ENCODE assay signal across 12 cellular contexts in the genomic region with DNA sequence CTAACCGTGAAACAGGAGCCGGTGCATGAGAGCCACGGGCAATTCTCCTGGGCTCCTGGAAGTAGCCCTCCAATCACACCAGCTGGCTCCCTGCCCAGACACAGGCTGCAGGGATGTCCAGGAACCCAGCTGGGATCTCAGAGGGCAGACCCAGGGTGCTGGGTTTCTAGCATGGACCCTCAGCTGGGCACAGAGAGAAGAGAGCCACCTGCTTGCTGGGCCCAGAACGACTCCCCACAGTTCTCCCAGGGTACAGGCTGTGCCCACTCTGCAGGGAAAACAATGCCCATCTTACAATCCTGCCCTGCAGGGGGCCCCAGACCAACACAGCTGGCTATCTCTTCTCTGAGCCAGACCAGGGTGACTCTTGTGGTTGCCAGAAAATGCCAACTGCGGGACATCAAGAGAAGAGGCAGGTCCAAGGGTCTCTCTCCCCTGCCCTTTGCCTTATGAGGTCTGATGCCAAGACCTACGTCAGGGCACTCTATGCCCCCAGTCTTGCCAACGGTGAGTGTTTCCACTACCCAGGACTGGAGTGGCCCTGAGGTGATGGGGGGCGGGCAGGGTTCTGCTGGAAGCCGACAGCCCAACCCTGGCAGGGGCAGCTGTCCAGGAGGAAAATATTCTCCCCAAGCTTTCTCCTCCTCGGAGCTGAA.
A peak's percentile ranks its signal among the peaks of the same experiment; 100 is the strongest.
DNase-seq lines count a peak whose midpoint lies in the region; FAIRE-seq and TF ChIP-seq lines count a peak whose summit lies in the region.
"Had no signal": no experiment of that assay in that cellular context is flagged by ENCODE, and none has a peak within 500 bp of the region (broad histone marks: within the 10 kb centered on the region; RNA-seq: fewer than 3 reads in every experiment).

No MANE protein-coding gene starts in this region.

- H3K79me2 ChIP-seq in astrocyte (ENCODE audit: insufficient read depth, low read length), result no peaks in the 10 kb centered on the region

- H3K27ac ChIP-seq in astrocyte (ENCODE audit: low read depth, low read length) (no peak overlapping the region), ascending aorta (no peak overlapping the region)
- no peak overlapping the region for H3K27ac ChIP-seq in CD4-positive, alpha-beta memory T cell (ENCODE audit: low read depth, low read length)
- H3K27ac ChIP-seq: upper lobe of left lung had no signal

- no peak overlapping the region for H3K4me3 Mint-ChIP-seq in astrocyte (ENCODE audit: unreplicated experiment)
- no peak overlapping the region for H3K4me3 Mint-ChIP-seq in CD4-positive, alpha-beta memory T cell
- H3K4me3 Mint-ChIP-seq: activated CD4-positive, alpha-beta memory T cell treated with anti-CD3 and anti-CD28 coated beads for 36 hours had no signal

- H3K4me1 ChIP-seq in astrocyte (ENCODE audit: insufficient read depth, low read length), result peaks cover 10% of the 10 kb centered on the region
- no peaks in the 10 kb centered on the region for H3K4me1 ChIP-seq in CD4-positive, alpha-beta memory T cell (ENCODE audit: insufficient read depth, low read length)
- H3K4me1 ChIP-seq in ascending aorta, result no peaks in the 10 kb centered on the region
- H3K4me1 ChIP-seq: upper lobe of left lung had no signal

- FAIRE-seq in astrocyte (lab: Jason Lieb, UNC), result no peak
- FAIRE-seq: GM19239 had no signal

- H3K27ac Mint-ChIP-seq in astrocyte (ENCODE audit: unreplicated experiment), result no peak overlapping the region
- H3K27ac Mint-ChIP-seq in CD4-positive, alpha-beta memory T cell, result no peak overlapping the region
- H3K27ac Mint-ChIP-seq: activated CD4-positive, alpha-beta memory T cell treated with anti-CD3 and anti-CD28 coated beads for 36 hours had no signal

- H3K9ac ChIP-seq in astrocyte (ENCODE audit: low read length), result no peak overlapping the region

- H3K4me2 ChIP-seq in astrocyte (ENCODE audit: low read length), result no peak overlapping the region

- H4K20me1 ChIP-seq in astrocyte (ENCODE audit: insufficient read depth, low read length), result no peaks in the 10 kb centered on the region

- H3K36me3 Mint-ChIP-seq in astrocyte (ENCODE audit: low read depth, unreplicated experiment), result peaks cover 3% of the 10 kb centered on the region
- H3K36me3 Mint-ChIP-seq in CD4-positive, alpha-beta memory T cell, result peaks cover 0 to 9% of the 10 kb centered on the region in 2 donors
- H3K36me3 Mint-ChIP-seq: activated CD4-positive, alpha-beta memory T cell treated with anti-CD3 and anti-CD28 coated beads for 36 hours had no signal

- intact Hi-C loops in CD4-positive, alpha-beta memory T cell (cut with micrococcal nuclease), result no loop called here
- intact Hi-C loops in ascending aorta (cut with DNase I), result no loop called here

- H3K27me3 Mint-ChIP-seq in astrocyte (ENCODE audit: low read depth, unreplicated experiment), result no peaks in the 10 kb centered on the region
- no peaks in the 10 kb centered on the region for H3K27me3 Mint-ChIP-seq in CD4-positive, alpha-beta memory T cell
- H3K27me3 Mint-ChIP-seq: activated CD4-positive, alpha-beta memory T cell treated with anti-CD3 and anti-CD28 coated beads for 36 hours had no signal

- CTCF ChIA-PET in CD4-positive, alpha-beta memory T cell (lab: Charles Lee; ENCODE audit: partially characterized antibody), result no interaction called here

- H3K9me3 Mint-ChIP-seq in astrocyte (ENCODE audit: unreplicated experiment), result no peaks in the 10 kb centered on the region
- H3K9me3 Mint-ChIP-seq in CD4-positive, alpha-beta memory T cell, result no peaks in the 10 kb centered on the region
- H3K9me3 Mint-ChIP-seq: activated CD4-positive, alpha-beta memory T cell treated with anti-CD3 and anti-CD28 coated beads for 36 hours had no signal

- H3K4me1 Mint-ChIP-seq in astrocyte (ENCODE audit: low read depth, unreplicated experiment), result peaks cover 5% of the 10 kb centered on the region
- peaks cover 0 to 4% (median under 1%) of the 10 kb centered on the region in 4 donors for H3K4me1 Mint-ChIP-seq in CD4-positive, alpha-beta memory T cell

- POLR2A ChIA-PET in CD4-positive, alpha-beta memory T cell (lab: Charles Lee; ENCODE audit: partially characterized antibody), result no interaction called here

- no peaks in the 10 kb centered on the region for H3K36me3 ChIP-seq in astrocyte (ENCODE audit: insufficient read depth, low read length)
- no peaks in the 10 kb centered on the region for H3K36me3 ChIP-seq in CD4-positive, alpha-beta memory T cell (ENCODE audit: insufficient read depth, low read length)
- peaks cover 0 to 6% of the 10 kb centered on the region in 2 donors for H3K36me3 ChIP-seq in ascending aorta
- H3K36me3 ChIP-seq: upper lobe of left lung had no signal

- DNase-seq in C1 segment of cervical spinal cord (lab: John Stamatoyannopoulos, UW) (peak in 9 of 14 donors; percentile 19 to 72 (median 43)), MV-4-11 (lab: John Stamatoyannopoulos, UW) (peak; percentile 6), astrocyte (ENCODE audit: low read depth) (peak; percentile 13), lung microvascular endothelial cell (ENCODE audit: low read depth in 2 of 2) (peak; percentile 12 to 21), ascending aorta (ENCODE audit: low spot score in 2 of 2) (no peak), SIG-M5 treated with dmso at 0.1 percent for 504 hours (lab: John Stamatoyannopoulos, UW; ENCODE audit: unreplicated experiment) (no peak), DMS114 treated with DMSO at 0.1 percent for 48 hours (lab: John Stamatoyannopoulos, UW; ENCODE audit: unreplicated experiment) (no peak)
- no peak for DNase-seq in CD4-positive, alpha-beta memory T cell
- DNase-seq: activated CD4-positive, alpha-beta memory T cell treated with anti-CD3 and anti-CD28 coated beads for 36 hours; stimulated activated CD4-positive, alpha-beta T cell treated with anti-CD3 and anti-CD28 coated beads, Interleukin-1b, Interleukin-23, amount 100 ng/mL, for 48 hours; upper lobe of left lung had no signal

- no peak overlapping the region for H2AFZ ChIP-seq in astrocyte (ENCODE audit: low read depth, low read length)

- H3K9me3 ChIP-seq in astrocyte (ENCODE audit: insufficient read depth, low read depth, low read length) (no peaks in the 10 kb centered on the region), ascending aorta (no peaks in the 10 kb centered on the region)
- no peaks in the 10 kb centered on the region for H3K9me3 ChIP-seq in CD4-positive, alpha-beta memory T cell (ENCODE audit: control insufficient read depth in 1 of 2, low read length in 2 of 2)
- H3K9me3 ChIP-seq: upper lobe of left lung had no signal

- H3K27me3 ChIP-seq in astrocyte (ENCODE audit: insufficient read depth, low read length) (no peaks in the 10 kb centered on the region), ascending aorta (no peaks in the 10 kb centered on the region)
- H3K27me3 ChIP-seq in CD4-positive, alpha-beta memory T cell (ENCODE audit: insufficient read depth, low read length), result no peaks in the 10 kb centered on the region
- H3K27me3 ChIP-seq: upper lobe of left lung had no signal

- H3K4me3 ChIP-seq in astrocyte (ENCODE audit: insufficient read depth, low read depth, low read length) (no peak overlapping the region), ascending aorta (no peak overlapping the region)
- no peak overlapping the region for H3K4me3 ChIP-seq in CD4-positive, alpha-beta memory T cell (ENCODE audit: low read length in 2 of 2)
- H3K4me3 ChIP-seq: upper lobe of left lung had no signal

- TF ChIP-seq CTCF in astrocyte (IDR thresholded peaks at IDR 0.05; ENCODE audit: insufficient read depth, low read depth, low read length) (no peak), ascending aorta (IDR thresholded peaks at IDR 0.05) (no peak)

Comparison
In these comparisons a context has a peak if more than half of its experiments do, and no peak if none do; other contexts are left out.
1. DNase-seq: peak in C1 segment of cervical spinal cord (9 of 14), MV-4-11 (single experiment), astrocyte (single experiment) and lung microvascular endothelial cell (2 of 2); none in CD4-positive, alpha-beta memory T cell (0 of 5), ascending aorta (0 of 2), SIG-M5 treated with dmso at 0.1 percent for 504 hours (single experiment) and DMS114 treated with DMSO at 0.1 percent for 48 hours (single experiment).